Comparison of ENCODE assay signal across 19 cellular contexts in the genomic region with DNA sequence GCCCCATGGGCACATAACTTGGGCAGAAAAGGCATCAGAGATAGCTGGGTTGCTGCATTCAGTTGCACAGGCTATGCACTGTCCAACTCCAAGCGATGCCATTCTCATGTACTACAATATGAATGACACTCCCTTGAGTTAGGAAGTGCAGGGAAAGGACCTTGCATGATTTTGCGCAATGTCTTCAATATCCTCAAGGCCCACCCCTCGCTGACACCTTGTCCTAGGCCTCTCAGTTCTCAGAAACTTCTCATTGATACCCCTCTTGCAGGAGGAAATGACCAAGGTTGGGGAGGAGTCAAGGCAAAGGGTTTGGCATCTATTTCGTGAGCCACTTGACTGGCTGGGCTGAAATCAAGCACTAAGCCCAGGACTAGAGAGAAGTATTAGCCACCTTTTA.
A peak's percentile ranks its signal among the peaks of the same experiment; 100 is the strongest.
DNase-seq lines count a peak whose midpoint lies in the region; ATAC-seq and TF ChIP-seq lines count a peak whose summit lies in the region.
"Had no signal": no experiment of that assay in that cellular context is flagged by ENCODE, and none has a peak within 500 bp of the region (broad histone marks: within the 10 kb centered on the region; RNA-seq: fewer than 3 reads in every experiment).

No MANE protein-coding gene starts in this region.

- CTCF ChIA-PET in IMR-90 (lab: Yijun Ruan, JAX), result no interaction called here

- H2AK5ac ChIP-seq in IMR-90 (ENCODE audit: low read depth, low read length), result no peak overlapping the region

- peaks cover 0 to 26% of the 10 kb centered on the region in 2 experiments; a peak in 2 of 4 replicates for H3K79me1 ChIP-seq in IMR-90 (ENCODE audit: low read depth in 1 of 2, low read length in 2 of 2)

- no peaks in the 10 kb centered on the region for H3K9me3 ChIP-seq in IMR-90 (ENCODE audit: control insufficient read depth, insufficient read depth, low read length)
- H3K9me3 ChIP-seq in cardiac muscle cell (ENCODE audit: low read depth), result no peaks in the 10 kb centered on the region
- no peaks in the 10 kb centered on the region for H3K9me3 ChIP-seq in tibial artery
- H3K9me3 ChIP-seq: pancreas had no signal

- H3K27ac ChIP-seq in IMR-90 (ENCODE audit: insufficient read depth, low read length) (no peak overlapping the region), cardiac muscle cell (peak overlapping the region; percentile 83), tibial artery (no peak overlapping the region)
- H3K27ac ChIP-seq: epithelial cell of prostate, pancreas had no signal

- no peak overlapping the region for H3K4me2 ChIP-seq in IMR-90 (ENCODE audit: low read depth, low read length)

- ATAC-seq in IMR-90 (ENCODE audit: low read depth), result 0 out of 2 replicates have a peak, but pooled peaks have one; percentile 7

- H3K27me3 Mint-ChIP-seq in neural crest cell (ENCODE audit: low read depth), result no peaks in the 10 kb centered on the region
- H3K27me3 Mint-ChIP-seq: activated CD4-positive, alpha-beta T cell treated with anti-CD3 and anti-CD28 coated beads, Interleukin-2, amount 10 ng/mL, durations not matched to agents 7 days and 5 days; activated T-helper 17 cell treated with anti-CD3 and anti-CD28 coated beads, Interleukin-2, amount 50 U/mL, for 72 hours; stimulated activated naive CD8-positive, alpha-beta T cell treated with anti-CD3 and anti-CD28 coated beads, Interleukin-15, Interleukin-2, amounts not matched to agents 100 ng/mL and 50 ng/mL, for 24 hours had no signal

- H2BK20ac ChIP-seq in IMR-90 (ENCODE audit: low read depth, low read length), result no peak overlapping the region

- no peak overlapping the region for H2BK120ac ChIP-seq in IMR-90 (ENCODE audit: low read depth, low read length)

- peaks cover 26% of the 10 kb centered on the region for H3K9me1 ChIP-seq in IMR-90 (ENCODE audit: insufficient read depth, low read length)

- H3K18ac ChIP-seq in IMR-90 (ENCODE audit: low read depth, low read length), result no peak overlapping the region

- no peak overlapping the region for H2AFZ ChIP-seq in IMR-90 (replicated peaks; ENCODE audit: low read length, poor library complexity)

- no peak overlapping the region for H3K4me3 Mint-ChIP-seq in neural crest cell
- H3K4me3 Mint-ChIP-seq: activated CD4-positive, alpha-beta T cell treated with anti-CD3 and anti-CD28 coated beads, Interleukin-2, amount 10 ng/mL, durations not matched to agents 7 days and 5 days; activated T-helper 17 cell treated with anti-CD3 and anti-CD28 coated beads, Interleukin-2, amount 50 U/mL, for 72 hours; stimulated activated naive CD8-positive, alpha-beta T cell treated with anti-CD3 and anti-CD28 coated beads, Interleukin-15, Interleukin-2, amounts not matched to agents 100 ng/mL and 50 ng/mL, for 24 hours; T-helper 2 cell treated with Interferon-gamma antibody and Interleukin-4, amounts not matched to agents 5 μg/mL and 100 μg/mL, for 36 hours had no signal

- no peak overlapping the region for H4K5ac ChIP-seq in IMR-90 (ENCODE audit: low read depth, low read length)

- H3K27ac Mint-ChIP-seq in neural crest cell (ENCODE audit: unreplicated experiment), result peak overlapping the region; percentile 21
- H3K27ac Mint-ChIP-seq: activated CD4-positive, alpha-beta T cell treated with anti-CD3 and anti-CD28 coated beads, Interleukin-2, amount 10 ng/mL, durations not matched to agents 7 days and 5 days; activated T-helper 17 cell treated with anti-CD3 and anti-CD28 coated beads, Interleukin-2, amount 50 U/mL, for 72 hours; T-helper 2 cell treated with Interferon-gamma antibody and Interleukin-4, amounts not matched to agents 5 μg/mL and 100 μg/mL, for 36 hours had no signal

- no peak overlapping the region for H3K56ac ChIP-seq in IMR-90 (ENCODE audit: extremely low read depth, insufficient read depth, low read length)

- H2BK15ac ChIP-seq in IMR-90 (ENCODE audit: low read depth, low read length), result no peak overlapping the region

- H4K8ac ChIP-seq in IMR-90 (ENCODE audit: low read depth in 2 of 2, low read length in 2 of 2), result no peak overlapping the region

- intact Hi-C loops in IMR-90 (cut with micrococcal nuclease), result loop anchor here (5.0 kb wide), 1 partner anchor 36 kb away; no protein-coding TSS in a partner anchor
- intact Hi-C loops in tibial artery (cut with DNase I; ENCODE audit: low total_unique reads), result no loop called here

- in situ Hi-C loops in IMR-90 (cut with MboI; ENCODE audit: low sequenced_read_pairs), result no loop called here

- dilution Hi-C loops in IMR-90 (cut with HindIII; ENCODE audit: low sequenced_read_pairs, unreplicated experiment), result no loop called here

- H4K91ac ChIP-seq in IMR-90 (ENCODE audit: insufficient read depth, low read depth, low read length), result no peak overlapping the region

- H3K36me3 ChIP-seq in IMR-90 (ENCODE audit: control insufficient read depth, insufficient read depth, low read length) (no peaks in the 10 kb centered on the region), cardiac muscle cell (no peaks in the 10 kb centered on the region), tibial artery (no peaks in the 10 kb centered on the region), H7 (replicated peaks; ENCODE audit: control insufficient read depth, insufficient read depth, low read length) (no peaks in the 10 kb centered on the region)
- H3K36me3 ChIP-seq: pancreas had no signal

- no peak overlapping the region for H2AK9ac ChIP-seq in IMR-90 (replicated peaks; ENCODE audit: low read depth, low read length, poor library complexity)

- no CpG with 5 or more reads among the region's 4 CpGs for WGBS in IMR-90 (ENCODE audit: extremely low coverage in 2 of 2, insufficient read length in 1 of 2), 2 experiments

- H3K14ac ChIP-seq in IMR-90 (replicated peaks; ENCODE audit: low read depth, low read length), result 0 out of 2 replicates have a peak overlapping the region, but pooled peaks have one; percentile 18

- no peak overlapping the region for H3K4ac ChIP-seq in IMR-90 (ENCODE audit: low read depth, low read length)

- H3K23ac ChIP-seq in IMR-90 (ENCODE audit: low read depth, low read length), result no peak overlapping the region

- no peak overlapping the region for H2BK5ac ChIP-seq in IMR-90 (ENCODE audit: low read depth, low read length, poor library complexity, severe bottlenecking)

- H3K4me1 ChIP-seq in IMR-90 (ENCODE audit: control insufficient read depth, insufficient read depth, low read length), result peaks cover 15% of the 10 kb centered on the region
- H3K4me1 ChIP-seq in cardiac muscle cell (ENCODE audit: low read depth), result peaks cover 28% of the 10 kb centered on the region
- peaks cover 0 to 8% (median 0%) of the 10 kb centered on the region in 4 donors for H3K4me1 ChIP-seq in tibial artery
- H3K4me1 ChIP-seq: pancreas had no signal

- TF ChIP-seq CTCF in IMR-90 (conservative IDR thresholded peaks at IDR 0.05; ENCODE audit: low read depth, low read length), result no peak
- no peak for TF ChIP-seq CTCF in cardiac muscle cell (IDR thresholded peaks at IDR 0.05; ENCODE audit: low read depth, low read length)
- no peak for TF ChIP-seq CTCF in neural crest cell (conservative IDR thresholded peaks at IDR 0.05)
- no peak for TF ChIP-seq CTCF in tibial artery (IDR thresholded peaks at IDR 0.05)

- POLR2A ChIA-PET in IMR-90 (lab: Charles Lee; ENCODE audit: unreplicated experiment), result no interaction called here

- TF ChIP-seq RAD21 in IMR-90 (IDR thresholded peaks at IDR 0.05; ENCODE audit: low read length), result no peak

- no TSS peak for BruUV-seq in IMR-90 (replicated peaks; lab: Mats Ljungman, UMichigan)

- DNase-seq in IMR-90 (no peak), OCI-M1 (lab: John Stamatoyannopoulos, UW) (peak; percentile 44), cardiac muscle cell (ENCODE audit: low read depth in 1 of 2, low spot score in 1 of 2) (no peak), neural crest cell (ENCODE audit: low read depth, low spot score) (no peak), C1 segment of cervical spinal cord (lab: John Stamatoyannopoulos, UW) (no peak), cortex of kidney (lab: John Stamatoyannopoulos, UW) (no peak), tibial artery (no peak), H7 (no peak)
- DNase-seq: activated CD4-positive, alpha-beta T cell treated with anti-CD3 and anti-CD28 coated beads, Interleukin-2, amount 10 ng/mL, durations not matched to agents 7 days and 5 days; amniotic stem cell; glutamatergic neuron; MM.1S; NCI-H2107; NCI-H774 had no signal

- no peak overlapping the region for H3K4me3 ChIP-seq in IMR-90 (ENCODE audit: insufficient read depth, low read depth, low read length)
- no peak overlapping the region for H3K4me3 ChIP-seq in cardiac muscle cell
- no peak overlapping the region for H3K4me3 ChIP-seq in tibial artery
- H3K4me3 ChIP-seq in H7 (ENCODE audit: insufficient read depth, low read depth, low read length), result no peak overlapping the region
- H3K4me3 ChIP-seq: pancreas had no signal

- H3K4me1 Mint-ChIP-seq in neural crest cell, result peaks cover 18% of the 10 kb centered on the region
- H3K4me1 Mint-ChIP-seq: activated T-helper 17 cell treated with anti-CD3 and anti-CD28 coated beads, Interleukin-2, amount 50 U/mL, for 72 hours had no signal

- H3K27me3 ChIP-seq in IMR-90 (ENCODE audit: control insufficient read depth, insufficient read depth, low read length) (no peaks in the 10 kb centered on the region), cardiac muscle cell (no peaks in the 10 kb centered on the region), tibial artery (no peaks in the 10 kb centered on the region), H7 (ENCODE audit: control insufficient read depth, insufficient read depth, low read length) (no peaks in the 10 kb centered on the region)
- H3K27me3 ChIP-seq: pancreas had no signal

- no peaks in the 10 kb centered on the region for H3K36me3 Mint-ChIP-seq in neural crest cell (ENCODE audit: low read depth)

- peaks cover 20% of the 10 kb centered on the region; the same call in 1 of the 2 replicates for H4K20me1 ChIP-seq in IMR-90 (ENCODE audit: insufficient read depth, low read length)

- TF ChIP-seq POLR2A in IMR-90 (IDR thresholded peaks at IDR 0.05; ENCODE audit: low read depth, low read length), result no peak

- no peaks in the 10 kb centered on the region for H3K9me3 Mint-ChIP-seq in neural crest cell
- H3K9me3 Mint-ChIP-seq: activated CD4-positive, alpha-beta T cell treated with anti-CD3 and anti-CD28 coated beads, Interleukin-2, amount 10 ng/mL, durations not matched to agents 7 days and 5 days; activated T-helper 17 cell treated with anti-CD3 and anti-CD28 coated beads, Interleukin-2, amount 50 U/mL, for 72 hours; stimulated activated naive CD8-positive, alpha-beta T cell treated with anti-CD3 and anti-CD28 coated beads, Interleukin-15, Interleukin-2, amounts not matched to agents 100 ng/mL and 50 ng/mL, for 24 hours; T-helper 2 cell treated with Interferon-gamma antibody and Interleukin-4, amounts not matched to agents 5 μg/mL and 100 μg/mL, for 36 hours had no signal

- no peak overlapping the region for H3K9ac ChIP-seq in IMR-90 (ENCODE audit: low read depth, low read length)

TF ChIP-seq in IMR-90, 13 proteins besides CTCF, POLR2A, EP300 and RAD21 (continues in another document):
- TF ChIP-seq CEBPB (IDR thresholded peaks at IDR 0.05; ENCODE audit: low read depth, low read length) (no peak), RFX5 (IDR thresholded peaks at IDR 0.05; ENCODE audit: low read depth, low read length) (no peak), SMC3 (IDR thresholded peaks at IDR 0.05; ENCODE audit: low read depth, low read length) (no peak), CHD1 (IDR thresholded peaks at IDR 0.05; ENCODE audit: low read depth, low read length) (no peak), RCOR1 (IDR thresholded peaks at IDR 0.05; ENCODE audit: insufficient replicate concordance, low read length) (no peak)
